ENCODE assay signal across 8 cellular contexts in genomic region chr15:65189102-65189740, GRCh38. TPM values are rescaled to one million over a fixed set of nuclear protein-coding genes. Genes with fewer than 3 reads are reported as not detected.
DNase-seq lines count a peak whose midpoint lies in the region; ATAC-seq and TF ChIP-seq lines count a peak whose summit lies in the region.

No MANE protein-coding gene starts in this region.

- no peak overlapping the region for H3K4me3 ChIP-seq in BJ (ENCODE audit: low read depth, low read length)

- H3K9me3 Mint-ChIP-seq in brain: no peaks in the 10 kb centered on the region

- no peaks in the 10 kb centered on the region for H3K27me3 ChIP-seq in BJ (ENCODE audit: control insufficient read depth, insufficient read depth, low read length)

- no peak for ATAC-seq in GM21515 (IDR thresholded peaks at IDR 0.05; ENCODE audit: unreplicated experiment)

- H3K4me1 Mint-ChIP-seq in brain: peaks cover 18% of the 10 kb centered on the region

- peak overlapping the region; percentile 82 to 94 (median 84) for H3K27ac Mint-ChIP-seq in brain

- no peaks in the 10 kb centered on the region; the same call in 1 of the 2 replicates for H3K36me3 ChIP-seq in BJ (ENCODE audit: control insufficient read depth, insufficient read depth, low read length)

- DNase-seq in BJ (ENCODE audit: low read depth): no peak
- peak; percentile 65 for DNase-seq in GM20000 (ENCODE audit: low spot score)
- DNase-seq in NCI-H526 treated with DMSO at 0.1 percent for 48 hours (lab: John Stamatoyannopoulos, UW): peak; percentile 36
- peak; percentile 65 for DNase-seq in medulla oblongata (ENCODE audit: extremely low spot score)
- no peak for DNase-seq in NCI-H128 (lab: John Stamatoyannopoulos, UW; ENCODE audit: unreplicated experiment)
- no peak for DNase-seq in NK-92 treated with Interleukin-12 subunit alpha and Interleukin-12 subunit beta, amount 100 ng/mL, for 24 hours (lab: John Stamatoyannopoulos, UW)

- CTCF ChIA-PET in BJ (lab: Yijun Ruan, JAX): interaction anchor here (0.6 to 13.8 kb wide), 12 partner anchors 8 to 111 kb away, joined by 3 to 129 read pairs (median 4); partner anchors contain the start of gene PARP16

- POLR2A ChIA-PET in BJ (lab: Charles Lee): no interaction called here

- TF ChIP-seq CTCF in BJ (IDR thresholded peaks at IDR 0.05; ENCODE audit: insufficient read depth, low read depth, low read length) (peak; percentile 76), GM20000 (IDR thresholded peaks at IDR 0.05; ENCODE audit: extremely low read depth, missing control alignments) (peak; percentile 48), brain (conservative IDR thresholded peaks at IDR 0.05) (peak; percentile 95 to 97)

- H3K27me3 Mint-ChIP-seq in brain: no peaks in the 10 kb centered on the region

- no peaks in the 10 kb centered on the region for H3K36me3 Mint-ChIP-seq in brain

- H3K4me3 Mint-ChIP-seq in brain: peak overlapping the region in 4 of 5 experiments; percentile 43 to 90 (median 60)

RNA-seq across cellular contexts. Expression of gene CLPX, which starts 4.1 kb away (rescaled TPM):
- polyA plus RNA-seq in BJ (2011; rRNA removed): 13.3 and 29.7 TPM in 2 replicates
- 7.4 and 13.1 TPM in 2 replicates for polyA minus RNA-seq in BJ (2011; rRNA and poly(A)+ RNA removed)
- polyA plus RNA-seq in brain (ENCODE audit: insufficient read depth, low read depth, low replicate concordance): 13.0 TPM

RNA-seq across cellular contexts. Expression of gene CILP, which starts 22.1 kb away (rescaled TPM):
- polyA plus RNA-seq in BJ (2011; rRNA removed): 0.07 and 0.09 TPM in 2 replicates
- 0.09 TPM in 1 of 2 replicates, not detected in the other for polyA minus RNA-seq in BJ (2011; rRNA and poly(A)+ RNA removed)
- not detected for polyA plus RNA-seq in brain (ENCODE audit: insufficient read depth, low read depth, low replicate concordance)

RNA-seq across cellular contexts. Expression of gene PDCD7, which starts 55.6 kb away (rescaled TPM):
- 11.8 and 12.0 TPM in 2 replicates for polyA plus RNA-seq in BJ (2011; rRNA removed)
- 12.5 and 28.3 TPM in 2 replicates for polyA minus RNA-seq in BJ (2011; rRNA and poly(A)+ RNA removed)
- 12.8 TPM for polyA plus RNA-seq in brain (ENCODE audit: insufficient read depth, low read depth, low replicate concordance)

Comparison
In these comparisons a context has a peak if more than half of its experiments do, and no peak if none do; other contexts are left out.
1. DNase-seq: peak in GM20000 (single experiment), NCI-H526 treated with DMSO at 0.1 percent for 48 hours (single experiment) and medulla oblongata (single experiment); none in BJ (single experiment), NCI-H128 (single experiment) and NK-92 treated with Interleukin-12 subunit alpha and Interleukin-12 subunit beta, amount 100 ng/mL, for 24 hours (single experiment).
2. Peak in every context shown above with its lines, with median percentiles within 50 percentile points of each other: CTCF ChIP-seq.